In the genomic region with DNA sequence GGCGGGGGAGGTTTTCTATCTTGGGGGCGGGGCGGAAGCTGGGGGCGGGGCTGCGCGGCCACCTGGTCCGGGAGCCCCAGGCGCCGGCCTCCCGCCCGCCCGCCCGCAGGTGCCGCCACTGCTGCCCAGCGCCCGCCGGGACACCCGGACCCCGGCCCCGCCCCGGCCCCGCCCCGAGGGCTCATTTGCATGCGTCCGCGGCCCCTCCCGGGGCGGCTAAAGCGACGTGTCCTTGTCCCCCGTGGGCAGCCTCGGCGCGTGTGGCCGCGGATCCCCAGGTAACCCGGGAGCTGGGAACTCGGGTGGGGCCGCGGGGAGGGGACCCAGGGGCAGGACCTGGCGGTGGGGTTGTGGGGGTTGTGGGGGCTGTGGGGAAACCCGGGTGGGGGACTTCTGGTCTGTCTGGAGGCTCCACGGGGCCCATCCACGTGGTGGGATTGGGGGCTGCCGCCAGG, we compare ENCODE assay signal across 8 cellular contexts. TPM values are rescaled to one million over a fixed set of nuclear protein-coding genes. Genes with fewer than 3 reads are reported as not detected.
DNase-seq lines count a peak whose midpoint lies in the region; ATAC-seq, FAIRE-seq and TF ChIP-seq lines count a peak whose summit lies in the region.

A gene (plus strand): TSS at position 219 of the 455 bp plus-strand sequence. CDS start 871 bp downstream, outside the sequence.

- H3K4me1 Mint-ChIP-seq in chondrocyte (ENCODE audit: low read depth), result peaks cover 5% of the 10 kb centered on the region

- no peak for FAIRE-seq in A549 (lab: Jason Lieb, UNC)

- H3K9me3 Mint-ChIP-seq in chondrocyte (ENCODE audit: low read depth), result no peaks in the 10 kb centered on the region

- H3K23ac ChIP-seq in mesenchymal stem cell (ENCODE audit: low read length in 2 of 2), result peak within 1 kb of the TSS in 1 of 2 experiments; percentile 54

- H3K79me2 ChIP-seq in OCI-LY3 (ENCODE audit: low read length), result no peaks in the 10 kb centered on the region

- POLR2A ChIA-PET in A549 (lab: Yijun Ruan, JAX), result no interaction called here

- H2AK5ac ChIP-seq in mesenchymal stem cell (ENCODE audit: low read length, severe bottlenecking), result peak within 1 kb of the TSS; percentile 70

- H3K27ac ChIP-seq in A549 (peak within 1 kb of the TSS; percentile 62 to 88; a peak in 4 of 6 replicates), OCI-LY3 (ENCODE audit: low read length) (no peak within 1 kb of the TSS), mesenchymal stem cell (ENCODE audit: low read length, poor library complexity, severe bottlenecking) (no peak within 1 kb of the TSS)

- H3K4me3 ChIP-seq in A549 (peak within 1 kb of the TSS; percentile 61), OCI-LY3 (ENCODE audit: low read length) (peak within 1 kb of the TSS; percentile 70), mesenchymal stem cell (ENCODE audit: insufficient read depth in 1 of 2, low read depth in 1 of 2, low read length in 2 of 2) (peak within 1 kb of the TSS; percentile 47 to 55)

- no peak within 1 kb of the TSS for H4K91ac ChIP-seq in mesenchymal stem cell (ENCODE audit: low read length)

- peak within 1 kb of the TSS; percentile 92 for H3K4me2 ChIP-seq in A549
- H3K4me2 ChIP-seq in OCI-LY3 (ENCODE audit: low read length), result peak within 1 kb of the TSS; percentile 64
- H3K4me2 ChIP-seq in mesenchymal stem cell (ENCODE audit: low read length, poor library complexity, severe bottlenecking), result peak within 1 kb of the TSS; percentile 91

- TF ChIP-seq CTCF in A549 (IDR thresholded peaks at IDR 0.05), result no peak
- no peak for TF ChIP-seq CTCF in OCI-LY3 (IDR thresholded peaks at IDR 0.05; ENCODE audit: low read depth, low read length)
- TF ChIP-seq CTCF in chondrocyte (IDR thresholded peaks at IDR 0.05), result no peak

- peak within 1 kb of the TSS in 1 of 2 experiments; percentile 75 for H3K14ac ChIP-seq in mesenchymal stem cell (ENCODE audit: low read length in 2 of 2)

- peak in 1 of 2 experiments; percentile 37 for DNase-seq in A549 (ENCODE audit: low read depth in 1 of 2, low spot score in 1 of 2)
- DNase-seq in chondrocyte (ENCODE audit: low spot score), result peak; percentile 84
- DNase-seq in mesenchymal stem cell, result no peak
- DNase-seq in ureter (ENCODE audit: low spot score), result peak; percentile 48
- no peak for DNase-seq in retina

- H2BK15ac ChIP-seq in mesenchymal stem cell (ENCODE audit: low read depth, poor library complexity, severe bottlenecking), result no peak within 1 kb of the TSS

- no peak within 1 kb of the TSS for H2BK5ac ChIP-seq in mesenchymal stem cell (ENCODE audit: low read depth, low read length, poor library complexity, severe bottlenecking)

- H3K27me3 ChIP-seq in OCI-LY3 (ENCODE audit: low read depth, low read length) (peaks cover 5% of the 10 kb centered on the region; the same call in 1 of the 2 replicates), mesenchymal stem cell (ENCODE audit: control insufficient read depth in 1 of 2, insufficient read depth in 1 of 2, low read length in 2 of 2) (peaks cover 0 to 5% of the 10 kb centered on the region in 2 experiments)

- peak; percentile 26 to 53; a peak in 5 of 6 replicates for ATAC-seq in A549
- peak; percentile 54 for ATAC-seq in GM18511 (IDR thresholded peaks at IDR 0.05; ENCODE audit: unreplicated experiment)
- no peak for ATAC-seq in HG03135 (IDR thresholded peaks at IDR 0.05; ENCODE audit: unreplicated experiment)

- TF ChIP-seq EP300 in A549 (IDR thresholded peaks at IDR 0.05), result no peak

- peak within 1 kb of the TSS in 1 of 2 experiments; percentile 28 for H3K4ac ChIP-seq in mesenchymal stem cell (ENCODE audit: low read depth in 1 of 2, low read length in 2 of 2)

- H3K9me3 ChIP-seq in A549, result no peaks in the 10 kb centered on the region
- no peaks in the 10 kb centered on the region for H3K9me3 ChIP-seq in OCI-LY3 (ENCODE audit: insufficient read depth, low read length)
- H3K9me3 ChIP-seq in mesenchymal stem cell (ENCODE audit: control insufficient read depth, low read length), result no peaks in the 10 kb centered on the region

- peak within 1 kb of the TSS in 1 of 2 experiments; percentile 42 for H3K18ac ChIP-seq in mesenchymal stem cell (ENCODE audit: low read depth in 1 of 2, low read length in 2 of 2)

- H2BK12ac ChIP-seq in mesenchymal stem cell (ENCODE audit: low read length in 2 of 2), result peak within 1 kb of the TSS in 1 of 2 experiments; percentile 48

- no peak within 1 kb of the TSS for H2BK120ac ChIP-seq in mesenchymal stem cell (ENCODE audit: low read depth, low read length)

- CTCF ChIA-PET in A549 (lab: Yijun Ruan, JAX), result no interaction called here

- no peaks in the 10 kb centered on the region for H3K4me1 ChIP-seq in A549
- H3K4me1 ChIP-seq in OCI-LY3 (ENCODE audit: low read length), result no peaks in the 10 kb centered on the region
- H3K4me1 ChIP-seq in mesenchymal stem cell (ENCODE audit: control insufficient read depth, insufficient read depth, low read depth, low read length), result peaks cover 16% of the 10 kb centered on the region

- H3K36me3 Mint-ChIP-seq in chondrocyte (ENCODE audit: low read depth), result peaks cover 6% of the 10 kb centered on the region

- peak within 1 kb of the TSS; percentile 20; the same call in 1 of the 2 replicates for H3K9ac ChIP-seq in OCI-LY3 (ENCODE audit: low read length)
- no peak within 1 kb of the TSS for H3K9ac ChIP-seq in mesenchymal stem cell (ENCODE audit: low read length)

- H3K27ac Mint-ChIP-seq in chondrocyte (ENCODE audit: unreplicated experiment), result no peak within 1 kb of the TSS

- H3K79me1 ChIP-seq in mesenchymal stem cell (replicated peaks; ENCODE audit: low read length, poor library complexity, severe bottlenecking), result no peaks in the 10 kb centered on the region

- TF ChIP-seq RAD21 in A549 (conservative IDR thresholded peaks at IDR 0.05 in 1 of 2, IDR thresholded peaks at IDR 0.05 in 1 of 2), result no peak

- peak within 1 kb of the TSS; percentile 55 for H3K4me3 Mint-ChIP-seq in chondrocyte (ENCODE audit: unreplicated experiment)

- H2AFZ ChIP-seq in OCI-LY3 (ENCODE audit: low read depth, low read length) (no peak within 1 kb of the TSS), mesenchymal stem cell (ENCODE audit: low read depth, low read length) (peak within 1 kb of the TSS; percentile 68)

- TF ChIP-seq POLR2A in A549 (IDR thresholded peaks at IDR 0.05; ENCODE audit: low read length), result no peak

- H4K8ac ChIP-seq in mesenchymal stem cell (ENCODE audit: low read length), result peak within 1 kb of the TSS; percentile 3

- 0 out of 2 replicates have a peak, but pooled peaks cover 10% of the 10 kb centered on the region for H4K20me1 ChIP-seq in OCI-LY3 (ENCODE audit: insufficient read depth, low read length)

- H3K36me3 ChIP-seq in OCI-LY3 (replicated peaks; ENCODE audit: low read depth, low read length) (peaks cover 4% of the 10 kb centered on the region), mesenchymal stem cell (ENCODE audit: control insufficient read depth in 1 of 2, insufficient read depth in 2 of 2, low read depth in 1 of 2, low read length in 2 of 2) (peaks cover 13 to 35% of the 10 kb centered on the region in 2 experiments)

- no CpG with 5 or more reads among the region's 45 CpGs for WGBS in A549 (ENCODE audit: missing lambda C conversion rate)
- 16% methylated on average over 18 of the region's 45 CpGs for WGBS in mesenchymal stem cell

- no peaks in the 10 kb centered on the region for H3K27me3 Mint-ChIP-seq in chondrocyte (ENCODE audit: low read depth)

TF ChIP-seq in A549, 52 proteins besides CTCF, POLR2A, EP300 and RAD21:
- TF ChIP-seq ZFP36 (IDR thresholded peaks at IDR 0.05; ENCODE audit: borderline replicate concordance, partially characterized antibody) (no peak), TFCP2L1 (CRISPR knock-in tag; IDR thresholded peaks at IDR 0.05) (no peak), NR3C1 (IDR thresholded peaks at IDR 0.05) (no peak), JUNB (IDR thresholded peaks at IDR 0.05) (no peak), GATA3 (IDR thresholded peaks at IDR 0.05; ENCODE audit: borderline replicate concordance) (no peak), HEYL (CRISPR knock-in tag; IDR thresholded peaks at IDR 0.05) (no peak), ZSCAN20 (CRISPR knock-in tag; IDR thresholded peaks at IDR 0.05) (no peak), HOXB13 (CRISPR knock-in tag; IDR thresholded peaks at IDR 0.05; ENCODE audit: low read depth) (no peak), JUN (IDR thresholded peaks at IDR 0.05) (no peak), FOSL2 (IDR thresholded peaks at IDR 0.05) (no peak), FOSL2 (CRISPR knock-in tag; IDR thresholded peaks at IDR 0.05) (no peak), NPAS2 (CRISPR knock-in tag; IDR thresholded peaks at IDR 0.05; ENCODE audit: borderline replicate concordance) (no peak), HOXB5 (CRISPR knock-in tag; IDR thresholded peaks at IDR 0.05) (no peak), SREBF2 (IDR thresholded peaks at IDR 0.05) (no peak), POLR2AphosphoS2 (conservative IDR thresholded peaks at IDR 0.05; ENCODE audit: low read length) (no peak)
- TF ChIP-seq, protein P1, sequence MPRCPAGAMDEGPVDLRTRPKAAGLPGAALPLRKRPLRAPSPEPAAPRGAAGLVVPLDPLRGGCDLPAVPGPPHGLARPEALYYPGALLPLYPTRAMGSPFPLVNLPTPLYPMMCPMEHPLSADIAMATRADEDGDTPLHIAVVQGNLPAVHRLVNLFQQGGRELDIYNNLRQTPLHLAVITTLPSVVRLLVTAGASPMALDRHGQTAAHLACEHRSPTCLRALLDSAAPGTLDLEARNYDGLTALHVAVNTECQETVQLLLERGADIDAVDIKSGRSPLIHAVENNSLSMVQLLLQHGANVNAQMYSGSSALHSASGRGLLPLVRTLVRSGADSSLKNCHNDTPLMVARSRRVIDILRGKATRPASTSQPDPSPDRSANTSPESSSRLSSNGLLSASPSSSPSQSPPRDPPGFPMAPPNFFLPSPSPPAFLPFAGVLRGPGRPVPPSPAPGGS (IDR thresholded peaks at IDR 0.05), result no peak

RNA-seq across cellular contexts. Expression of the gene that starts here (rescaled TPM):
- 0.15 and 0.30 TPM in 2 replicates for polyA plus RNA-seq in A549 (2011; rRNA removed)
- 0.10 TPM in 1 of 2 replicates, not detected in the other for polyA plus RNA-seq in A549 (2012; cell fraction: cytosol; rRNA removed)
- polyA plus RNA-seq in A549 (2012; cell fraction: nucleus; rRNA removed), result 0.23 and 0.24 TPM in 2 replicates
- polyA plus RNA-seq in A549 (2017; fragmentation: RNase III; extraction: RNeasy Plus Mini Kit Qiagen cat#74134 plus additional on column Dnase treatment), result 0.23 to 0.34 TPM in 2 of 3 replicates, not detected in the other
- polyA minus RNA-seq in A549 (2011; rRNA and poly(A)+ RNA removed), result 0.39 and 0.45 TPM in 2 replicates
- total RNA-seq in chondrocyte, result 0.32 to 1.2 TPM in 2 of 3 replicates, not detected in the other
- 0.12 TPM for polyA plus RNA-seq in mesenchymal stem cell (2013, experiment 1 of 2)
- 0.08 TPM for polyA plus RNA-seq in mesenchymal stem cell (2013, experiment 2 of 2)
- 0.73 TPM for total RNA-seq in ureter

Comparison
In these comparisons a context has a peak if more than half of its experiments do, and no peak if none do; other contexts are left out.
1. Peak in ATAC-seq, H3K4me3 ChIP-seq, H3K27ac ChIP-seq and H3K4me2 ChIP-seq in A549; RNA of the gene not detected or under 1 TPM.
2. Peak in DNase-seq in ureter; RNA of the gene not detected or under 1 TPM.